In the genomic region with DNA sequence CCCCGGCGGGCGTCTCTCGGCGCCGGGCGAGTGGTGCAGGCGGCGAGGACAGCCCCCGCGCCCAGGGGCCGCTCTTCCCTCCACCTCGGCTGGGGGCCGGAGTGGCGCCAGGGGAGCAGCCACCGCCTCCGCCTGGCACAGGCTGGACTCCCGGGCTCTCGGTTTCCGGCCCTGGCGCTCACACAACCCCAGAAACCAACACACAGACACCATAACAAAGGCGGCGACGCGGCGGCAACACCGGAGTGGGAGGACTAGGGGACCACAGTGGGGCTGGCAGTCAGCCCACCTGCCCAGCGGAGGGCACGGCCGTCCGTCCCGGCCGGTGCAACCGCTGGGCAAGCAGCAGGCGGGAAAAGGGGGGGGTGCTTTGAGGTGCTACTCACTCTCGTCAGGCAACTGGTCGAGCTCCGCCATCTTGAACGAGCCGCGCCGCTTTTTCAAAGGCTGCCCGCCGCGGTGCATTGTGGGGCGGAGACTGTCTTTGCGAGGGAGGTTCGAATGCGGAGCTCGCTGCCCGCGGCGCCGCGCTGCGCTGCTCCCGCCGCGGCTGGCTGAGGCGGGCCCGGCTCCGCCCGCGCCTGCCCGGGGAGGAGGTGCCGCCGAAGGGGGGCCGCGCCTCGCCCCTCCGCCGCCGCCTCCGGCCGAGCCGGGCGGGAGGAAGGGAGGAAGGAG, we compare ENCODE assay signal across 1 cellular context.
TF ChIP-seq lines count a peak whose summit lies in the region.

A gene with protein sequence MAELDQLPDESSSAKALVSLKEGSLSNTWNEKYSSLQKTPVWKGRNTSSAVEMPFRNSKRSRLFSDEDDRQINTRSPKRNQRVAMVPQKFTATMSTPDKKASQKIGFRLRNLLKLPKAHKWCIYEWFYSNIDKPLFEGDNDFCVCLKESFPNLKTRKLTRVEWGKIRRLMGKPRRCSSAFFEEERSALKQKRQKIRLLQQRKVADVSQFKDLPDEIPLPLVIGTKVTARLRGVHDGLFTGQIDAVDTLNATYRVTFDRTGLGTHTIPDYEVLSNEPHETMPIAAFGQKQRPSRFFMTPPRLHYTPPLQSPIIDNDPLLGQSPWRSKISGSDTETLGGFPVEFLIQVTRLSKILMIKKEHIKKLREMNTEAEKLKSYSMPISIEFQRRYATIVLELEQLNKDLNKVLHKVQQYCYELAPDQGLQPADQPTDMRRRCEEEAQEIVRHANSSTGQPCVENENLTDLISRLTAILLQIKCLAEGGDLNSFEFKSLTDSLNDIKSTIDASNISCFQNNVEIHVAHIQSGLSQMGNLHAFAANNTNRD (minus strand): TSS at position 442 of the 675 bp plus-strand sequence. CDS start 25 bp downstream, at position 417.

TF ChIP-seq in HepG2, 621 proteins besides CTCF, POLR2A, EP300 and RAD21 (continued from another document and continues in another):
- TF ChIP-seq, protein P1, sequence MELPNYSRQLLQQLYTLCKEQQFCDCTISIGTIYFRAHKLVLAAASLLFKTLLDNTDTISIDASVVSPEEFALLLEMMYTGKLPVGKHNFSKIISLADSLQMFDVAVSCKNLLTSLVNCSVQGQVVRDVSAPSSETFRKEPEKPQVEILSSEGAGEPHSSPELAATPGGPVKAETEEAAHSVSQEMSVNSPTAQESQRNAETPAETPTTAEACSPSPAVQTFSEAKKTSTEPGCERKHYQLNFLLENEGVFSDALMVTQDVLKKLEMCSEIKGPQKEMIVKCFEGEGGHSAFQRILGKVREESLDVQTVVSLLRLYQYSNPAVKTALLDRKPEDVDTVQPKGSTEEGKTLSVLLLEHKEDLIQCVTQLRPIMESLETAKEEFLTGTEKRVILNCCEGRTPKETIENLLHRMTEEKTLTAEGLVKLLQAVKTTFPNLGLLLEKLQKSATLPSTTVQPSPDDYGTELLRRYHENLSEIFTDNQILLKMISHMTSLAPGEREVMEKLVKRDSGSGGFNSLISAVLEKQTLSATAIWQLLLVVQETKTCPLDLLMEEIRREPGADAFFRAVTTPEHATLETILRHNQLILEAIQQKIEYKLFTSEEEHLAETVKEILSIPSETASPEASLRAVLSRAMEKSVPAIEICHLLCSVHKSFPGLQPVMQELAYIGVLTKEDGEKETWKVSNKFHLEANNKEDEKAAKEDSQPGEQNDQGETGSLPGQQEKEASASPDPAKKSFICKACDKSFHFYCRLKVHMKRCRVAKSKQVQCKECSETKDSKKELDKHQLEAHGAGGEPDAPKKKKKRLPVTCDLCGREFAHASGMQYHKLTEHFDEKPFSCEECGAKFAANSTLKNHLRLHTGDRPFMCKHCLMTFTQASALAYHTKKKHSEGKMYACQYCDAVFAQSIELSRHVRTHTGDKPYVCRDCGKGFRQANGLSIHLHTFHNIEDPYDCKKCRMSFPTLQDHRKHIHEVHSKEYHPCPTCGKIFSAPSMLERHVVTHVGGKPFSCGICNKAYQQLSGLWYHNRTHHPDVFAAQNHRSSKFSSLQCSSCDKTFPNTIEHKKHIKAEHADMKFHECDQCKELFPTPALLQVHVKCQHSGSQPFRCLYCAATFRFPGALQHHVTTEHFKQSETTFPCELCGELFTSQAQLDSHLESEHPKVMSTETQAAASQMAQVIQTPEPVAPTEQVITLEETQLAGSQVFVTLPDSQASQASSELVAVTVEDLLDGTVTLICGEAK (IDR thresholded peaks at IDR 0.05), result no peak
- TF ChIP-seq, protein P1 (CRISPR knock-in tag; IDR thresholded peaks at IDR 0.05), result no peak
- no peak for TF ChIP-seq CBX2 (IDR thresholded peaks at IDR 0.05; ENCODE audit: low read depth, low read length)
- no peak for TF ChIP-seq CBX2 (CRISPR knock-in tag; IDR thresholded peaks at IDR 0.05; ENCODE audit: low read depth)
- TF ChIP-seq SUZ12 (IDR thresholded peaks at IDR 0.05; ENCODE audit: low read depth, low read length), result peak; percentile 64
- TF ChIP-seq BRCA1 (CRISPR knock-in tag; IDR thresholded peaks at IDR 0.05), result no peak
- peak; percentile 91 for TF ChIP-seq ZNF564 (CRISPR knock-in tag; IDR thresholded peaks at IDR 0.05)
- TF ChIP-seq MIER3 (CRISPR knock-in tag; IDR thresholded peaks at IDR 0.05; ENCODE audit: borderline replicate concordance), result no peak
- TF ChIP-seq ZNF619 (CRISPR knock-in tag; IDR thresholded peaks at IDR 0.05), result peak; percentile 43; the same call in 1 of the 2 replicates
- TF ChIP-seq, protein P2, sequence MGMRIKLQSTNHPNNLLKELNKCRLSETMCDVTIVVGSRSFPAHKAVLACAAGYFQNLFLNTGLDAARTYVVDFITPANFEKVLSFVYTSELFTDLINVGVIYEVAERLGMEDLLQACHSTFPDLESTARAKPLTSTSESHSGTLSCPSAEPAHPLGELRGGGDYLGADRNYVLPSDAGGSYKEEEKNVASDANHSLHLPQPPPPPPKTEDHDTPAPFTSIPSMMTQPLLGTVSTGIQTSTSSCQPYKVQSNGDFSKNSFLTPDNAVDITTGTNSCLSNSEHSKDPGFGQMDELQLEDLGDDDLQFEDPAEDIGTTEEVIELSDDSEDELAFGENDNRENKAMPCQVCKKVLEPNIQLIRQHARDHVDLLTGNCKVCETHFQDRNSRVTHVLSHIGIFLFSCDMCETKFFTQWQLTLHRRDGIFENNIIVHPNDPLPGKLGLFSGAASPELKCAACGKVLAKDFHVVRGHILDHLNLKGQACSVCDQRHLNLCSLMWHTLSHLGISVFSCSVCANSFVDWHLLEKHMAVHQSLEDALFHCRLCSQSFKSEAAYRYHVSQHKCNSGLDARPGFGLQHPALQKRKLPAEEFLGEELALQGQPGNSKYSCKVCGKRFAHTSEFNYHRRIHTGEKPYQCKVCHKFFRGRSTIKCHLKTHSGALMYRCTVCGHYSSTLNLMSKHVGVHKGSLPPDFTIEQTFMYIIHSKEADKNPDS (CRISPR knock-in tag; IDR thresholded peaks at IDR 0.05), result no peak
- TF ChIP-seq ZMYM2 (CRISPR knock-in tag; IDR thresholded peaks at IDR 0.05), result no peak
- TF ChIP-seq, protein P3, sequence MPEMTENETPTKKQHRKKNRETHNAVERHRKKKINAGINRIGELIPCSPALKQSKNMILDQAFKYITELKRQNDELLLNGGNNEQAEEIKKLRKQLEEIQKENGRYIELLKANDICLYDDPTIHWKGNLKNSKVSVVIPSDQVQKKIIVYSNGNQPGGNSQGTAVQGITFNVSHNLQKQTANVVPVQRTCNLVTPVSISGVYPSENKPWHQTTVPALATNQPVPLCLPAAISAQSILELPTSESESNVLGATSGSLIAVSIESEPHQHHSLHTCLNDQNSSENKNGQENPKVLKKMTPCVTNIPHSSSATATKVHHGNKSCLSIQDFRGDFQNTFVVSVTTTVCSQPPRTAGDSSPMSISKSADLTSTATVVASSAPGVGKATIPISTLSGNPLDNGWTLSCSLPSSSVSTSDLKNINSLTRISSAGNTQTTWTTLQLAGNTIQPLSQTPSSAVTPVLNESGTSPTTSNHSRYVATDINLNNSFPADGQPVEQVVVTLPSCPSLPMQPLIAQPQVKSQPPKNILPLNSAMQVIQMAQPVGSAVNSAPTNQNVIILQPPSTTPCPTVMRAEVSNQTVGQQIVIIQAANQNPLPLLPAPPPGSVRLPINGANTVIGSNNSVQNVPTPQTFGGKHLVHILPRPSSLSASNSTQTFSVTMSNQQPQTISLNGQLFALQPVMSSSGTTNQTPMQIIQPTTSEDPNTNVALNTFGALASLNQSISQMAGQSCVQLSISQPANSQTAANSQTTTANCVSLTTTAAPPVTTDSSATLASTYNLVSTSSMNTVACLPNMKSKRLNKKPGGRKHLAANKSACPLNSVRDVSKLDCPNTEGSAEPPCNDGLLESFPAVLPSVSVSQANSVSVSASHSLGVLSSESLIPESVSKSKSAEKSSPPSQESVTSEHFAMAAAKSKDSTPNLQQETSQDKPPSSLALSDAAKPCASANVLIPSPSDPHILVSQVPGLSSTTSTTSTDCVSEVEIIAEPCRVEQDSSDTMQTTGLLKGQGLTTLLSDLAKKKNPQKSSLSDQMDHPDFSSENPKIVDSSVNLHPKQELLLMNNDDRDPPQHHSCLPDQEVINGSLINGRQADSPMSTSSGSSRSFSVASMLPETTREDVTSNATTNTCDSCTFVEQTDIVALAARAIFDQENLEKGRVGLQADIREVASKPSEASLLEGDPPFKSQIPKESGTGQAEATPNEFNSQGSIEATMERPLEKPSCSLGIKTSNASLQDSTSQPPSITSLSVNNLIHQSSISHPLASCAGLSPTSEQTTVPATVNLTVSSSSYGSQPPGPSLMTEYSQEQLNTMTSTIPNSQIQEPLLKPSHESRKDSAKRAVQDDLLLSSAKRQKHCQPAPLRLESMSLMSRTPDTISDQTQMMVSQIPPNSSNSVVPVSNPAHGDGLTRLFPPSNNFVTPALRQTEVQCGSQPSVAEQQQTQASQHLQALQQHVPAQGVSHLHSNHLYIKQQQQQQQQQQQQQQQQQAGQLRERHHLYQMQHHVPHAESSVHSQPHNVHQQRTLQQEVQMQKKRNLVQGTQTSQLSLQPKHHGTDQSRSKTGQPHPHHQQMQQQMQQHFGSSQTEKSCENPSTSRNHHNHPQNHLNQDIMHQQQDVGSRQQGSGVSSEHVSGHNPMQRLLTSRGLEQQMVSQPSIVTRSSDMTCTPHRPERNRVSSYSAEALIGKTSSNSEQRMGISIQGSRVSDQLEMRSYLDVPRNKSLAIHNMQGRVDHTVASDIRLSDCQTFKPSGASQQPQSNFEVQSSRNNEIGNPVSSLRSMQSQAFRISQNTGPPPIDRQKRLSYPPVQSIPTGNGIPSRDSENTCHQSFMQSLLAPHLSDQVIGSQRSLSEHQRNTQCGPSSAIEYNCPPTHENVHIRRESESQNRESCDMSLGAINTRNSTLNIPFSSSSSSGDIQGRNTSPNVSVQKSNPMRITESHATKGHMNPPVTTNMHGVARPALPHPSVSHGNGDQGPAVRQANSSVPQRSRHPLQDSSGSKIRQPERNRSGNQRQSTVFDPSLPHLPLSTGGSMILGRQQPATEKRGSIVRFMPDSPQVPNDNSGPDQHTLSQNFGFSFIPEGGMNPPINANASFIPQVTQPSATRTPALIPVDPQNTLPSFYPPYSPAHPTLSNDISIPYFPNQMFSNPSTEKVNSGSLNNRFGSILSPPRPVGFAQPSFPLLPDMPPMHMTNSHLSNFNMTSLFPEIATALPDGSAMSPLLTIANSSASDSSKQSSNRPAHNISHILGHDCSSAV (CRISPR knock-in tag; IDR thresholded peaks at IDR 0.05; ENCODE audit: borderline replicate concordance), result no peak
- TF ChIP-seq ZNF205 (CRISPR knock-in tag; IDR thresholded peaks at IDR 0.05), result no peak
- TF ChIP-seq POLR2AphosphoS5 (IDR thresholded peaks at IDR 0.05; ENCODE audit: low read depth, low read length), result peak; percentile 60
- TF ChIP-seq, protein P4, sequence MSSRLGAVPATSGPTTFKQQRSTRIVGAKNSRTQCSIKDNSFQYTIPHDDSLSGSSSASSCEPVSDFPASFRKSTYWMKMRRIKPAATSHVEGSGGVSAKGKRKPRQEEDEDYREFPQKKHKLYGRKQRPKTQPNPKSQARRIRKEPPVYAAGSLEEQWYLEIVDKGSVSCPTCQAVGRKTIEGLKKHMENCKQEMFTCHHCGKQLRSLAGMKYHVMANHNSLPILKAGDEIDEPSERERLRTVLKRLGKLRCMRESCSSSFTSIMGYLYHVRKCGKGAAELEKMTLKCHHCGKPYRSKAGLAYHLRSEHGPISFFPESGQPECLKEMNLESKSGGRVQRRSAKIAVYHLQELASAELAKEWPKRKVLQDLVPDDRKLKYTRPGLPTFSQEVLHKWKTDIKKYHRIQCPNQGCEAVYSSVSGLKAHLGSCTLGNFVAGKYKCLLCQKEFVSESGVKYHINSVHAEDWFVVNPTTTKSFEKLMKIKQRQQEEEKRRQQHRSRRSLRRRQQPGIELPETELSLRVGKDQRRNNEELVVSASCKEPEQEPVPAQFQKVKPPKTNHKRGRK (CRISPR knock-in tag; IDR thresholded peaks at IDR 0.05), result no peak
- TF ChIP-seq, protein P5, sequence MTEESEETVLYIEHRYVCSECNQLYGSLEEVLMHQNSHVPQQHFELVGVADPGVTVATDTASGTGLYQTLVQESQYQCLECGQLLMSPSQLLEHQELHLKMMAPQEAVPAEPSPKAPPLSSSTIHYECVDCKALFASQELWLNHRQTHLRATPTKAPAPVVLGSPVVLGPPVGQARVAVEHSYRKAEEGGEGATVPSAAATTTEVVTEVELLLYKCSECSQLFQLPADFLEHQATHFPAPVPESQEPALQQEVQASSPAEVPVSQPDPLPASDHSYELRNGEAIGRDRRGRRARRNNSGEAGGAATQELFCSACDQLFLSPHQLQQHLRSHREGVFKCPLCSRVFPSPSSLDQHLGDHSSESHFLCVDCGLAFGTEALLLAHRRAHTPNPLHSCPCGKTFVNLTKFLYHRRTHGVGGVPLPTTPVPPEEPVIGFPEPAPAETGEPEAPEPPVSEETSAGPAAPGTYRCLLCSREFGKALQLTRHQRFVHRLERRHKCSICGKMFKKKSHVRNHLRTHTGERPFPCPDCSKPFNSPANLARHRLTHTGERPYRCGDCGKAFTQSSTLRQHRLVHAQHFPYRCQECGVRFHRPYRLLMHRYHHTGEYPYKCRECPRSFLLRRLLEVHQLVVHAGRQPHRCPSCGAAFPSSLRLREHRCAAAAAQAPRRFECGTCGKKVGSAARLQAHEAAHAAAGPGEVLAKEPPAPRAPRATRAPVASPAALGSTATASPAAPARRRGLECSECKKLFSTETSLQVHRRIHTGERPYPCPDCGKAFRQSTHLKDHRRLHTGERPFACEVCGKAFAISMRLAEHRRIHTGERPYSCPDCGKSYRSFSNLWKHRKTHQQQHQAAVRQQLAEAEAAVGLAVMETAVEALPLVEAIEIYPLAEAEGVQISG (CRISPR knock-in tag; IDR thresholded peaks at IDR 0.05), result peak; percentile 87
- TF ChIP-seq ZNF546 (CRISPR knock-in tag; conservative IDR thresholded peaks at IDR 0.05), result no peak
